15 cellular contexts compared by ENCODE assay signal in the genomic region with DNA sequence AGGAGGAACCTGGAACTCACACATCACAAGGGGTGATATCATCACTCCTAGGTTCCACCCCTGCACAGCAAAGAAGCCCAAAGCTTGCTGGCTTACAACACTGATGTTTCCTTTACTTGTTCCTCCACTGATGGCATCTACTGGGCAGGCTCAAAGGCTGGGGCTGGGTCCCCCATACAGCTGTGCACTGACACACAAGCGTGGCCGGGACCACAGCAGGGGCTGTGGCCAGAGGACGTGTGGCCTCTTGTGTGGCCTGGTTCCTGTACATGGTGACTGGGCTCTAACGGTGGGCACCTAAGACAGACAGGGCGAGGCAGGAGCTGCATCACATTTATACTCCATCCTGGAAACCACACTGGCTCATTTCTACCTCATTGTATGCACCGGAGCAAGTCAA.
DNase-seq lines count a peak whose midpoint lies in the region; TF ChIP-seq lines count a peak whose summit lies in the region.
"Had no signal": no experiment of that assay in that cellular context is flagged by ENCODE, and none has a peak within 500 bp of the region (broad histone marks: within the 10 kb centered on the region; RNA-seq: fewer than 3 reads in every experiment).

No MANE protein-coding gene starts in this region.

- no peak overlapping the region for H4K8ac ChIP-seq in neuronal stem cell (ENCODE audit: low read depth, low read length)

- intact Hi-C loops in colonic mucosa (cut with DNase I): no loop called here

- no peak overlapping the region for H2BK12ac ChIP-seq in neuronal stem cell (ENCODE audit: low read length)

- H3K4me2 ChIP-seq in neuronal stem cell (ENCODE audit: insufficient read depth, low read length, poor library complexity, severe bottlenecking): no peak overlapping the region
- H3K4me2 ChIP-seq: BLaER1 had no signal

- H3K9ac ChIP-seq in colonic mucosa (ENCODE audit: low read depth in 2 of 2, low read length in 2 of 2) (no peak overlapping the region), neuronal stem cell (ENCODE audit: low read depth, low read length, poor library complexity) (no peak overlapping the region)
- H3K9ac ChIP-seq: BLaER1 had no signal

- H3K14ac ChIP-seq in neuronal stem cell (ENCODE audit: low read length): no peak overlapping the region

- no peak overlapping the region for H2AFZ ChIP-seq in neuronal stem cell (ENCODE audit: low read length)

- no peaks in the 10 kb centered on the region for H3K79me1 ChIP-seq in neuronal stem cell (ENCODE audit: low read depth, low read length)

- peak overlapping the region; percentile 60 for H2AK5ac ChIP-seq in neuronal stem cell (ENCODE audit: low read depth, low read length)

- WGBS in neuronal stem cell (ENCODE audit: extremely low coverage in 2 of 2, insufficient read length in 2 of 2, insufficient replicate concordance in 1 of 2), 2 donors: no CpG with 5 or more reads among the region's 6 CpGs

- no peaks in the 10 kb centered on the region for H3K36me3 ChIP-seq in colonic mucosa
- no peaks in the 10 kb centered on the region for H3K36me3 ChIP-seq in neuronal stem cell (replicated peaks in 1 of 2; ENCODE audit: control insufficient read depth in 2 of 2, insufficient read depth in 2 of 2, low read length in 2 of 2)
- no peaks in the 10 kb centered on the region for H3K36me3 ChIP-seq in H7 (replicated peaks; ENCODE audit: control insufficient read depth, insufficient read depth, low read length)
- H3K36me3 ChIP-seq: BLaER1 had no signal

- no peak for TF ChIP-seq CTCF in colonic mucosa (IDR thresholded peaks at IDR 0.05)

- no peaks in the 10 kb centered on the region for H3K27me3 ChIP-seq in colonic mucosa
- peaks cover 0 to 35% (median 2%) of the 10 kb centered on the region in 3 experiments for H3K27me3 ChIP-seq in neuronal stem cell (ENCODE audit: control insufficient read depth in 3 of 3, insufficient read depth in 3 of 3, low read depth in 1 of 3, low read length in 3 of 3)
- no peaks in the 10 kb centered on the region for H3K27me3 ChIP-seq in H7 (ENCODE audit: control insufficient read depth, insufficient read depth, low read length)
- H3K27me3 ChIP-seq: BLaER1 had no signal

- H3K27ac ChIP-seq in colonic mucosa: no peak overlapping the region
- H3K27ac ChIP-seq in neuronal stem cell (replicated peaks; ENCODE audit: low read length): no peak overlapping the region
- H3K27ac ChIP-seq in substantia nigra (ENCODE audit: low read depth, low read length, poor library complexity, severe bottlenecking): no peak overlapping the region
- H3K27ac ChIP-seq: BLaER1 had no signal

- peak overlapping the region; percentile 44 for H3K18ac ChIP-seq in neuronal stem cell (ENCODE audit: low read length)

- H4K91ac ChIP-seq in neuronal stem cell (ENCODE audit: low read depth, low read length, poor library complexity): no peak overlapping the region

- H3K4me1 ChIP-seq in colonic mucosa (no peaks in the 10 kb centered on the region), neuronal stem cell (ENCODE audit: control insufficient read depth in 2 of 2, insufficient read depth in 1 of 2, low read depth in 1 of 2, low read length in 2 of 2) (peaks cover 0 to 5% of the 10 kb centered on the region in 2 donors)
- H3K4me1 ChIP-seq: BLaER1 had no signal

- H3K4ac ChIP-seq in neuronal stem cell (ENCODE audit: low read length): no peak overlapping the region

- no peak overlapping the region for H2BK15ac ChIP-seq in neuronal stem cell (ENCODE audit: low read length)

- H2BK5ac ChIP-seq in neuronal stem cell (ENCODE audit: low read length): no peak overlapping the region

- no peak overlapping the region for H3K4me3 ChIP-seq in colonic mucosa
- no peak overlapping the region for H3K4me3 ChIP-seq in neuronal stem cell (ENCODE audit: low read length in 2 of 2)
- H3K4me3 ChIP-seq in H7 (ENCODE audit: insufficient read depth, low read depth, low read length): no peak overlapping the region
- H3K4me3 ChIP-seq: BLaER1 had no signal

- peak overlapping the region; percentile 30 for H2BK120ac ChIP-seq in neuronal stem cell (ENCODE audit: low read depth, low read length)

- no peaks in the 10 kb centered on the region for H3K9me3 ChIP-seq in colonic mucosa
- peaks cover 0 to 7% of the 10 kb centered on the region in 2 donors for H3K9me3 ChIP-seq in neuronal stem cell (replicated peaks in 1 of 2; ENCODE audit: control insufficient read depth in 2 of 2, insufficient read depth in 1 of 2, low read depth in 1 of 2, low read length in 2 of 2)
- H3K9me3 ChIP-seq: BLaER1 had no signal

- peak; percentile 41 for DNase-seq in activated CD8-positive, alpha-beta memory T cell treated with anti-CD3 and anti-CD28 coated beads for 24 hours
- no peak for DNase-seq in activated CD8-positive, alpha-beta memory T cell treated with anti-CD3 and anti-CD28 coated beads, Interleukin-2, amount 50 U/mL, for 48 hours
- DNase-seq in colonic mucosa (peak; percentile 3), neuronal stem cell (ENCODE audit: low spot score) (no peak), ureter (ENCODE audit: low spot score) (peak; percentile 22), H7 (no peak), substantia nigra (lab: John Stamatoyannopoulos, UW) (no peak)
- DNase-seq: 8988T; CD4-positive, alpha-beta memory T cell; DMS153; DMS79; GDM1; GOT3; H9 had no signal

- H3K23ac ChIP-seq in neuronal stem cell (ENCODE audit: low read depth, low read length, poor library complexity): peak overlapping the region; percentile 44

Comparison
In these comparisons a context has a peak if more than half of its experiments do, and no peak if none do; other contexts are left out.
1. DNase-seq: peak in activated CD8-positive, alpha-beta memory T cell treated with anti-CD3 and anti-CD28 coated beads for 24 hours (single experiment), colonic mucosa (single experiment) and ureter (single experiment); none in activated CD8-positive, alpha-beta memory T cell treated with anti-CD3 and anti-CD28 coated beads, Interleukin-2, amount 50 U/mL, for 48 hours (single experiment), neuronal stem cell (single experiment), H7 (single experiment) and substantia nigra (0 of 49).